In the genomic region with DNA sequence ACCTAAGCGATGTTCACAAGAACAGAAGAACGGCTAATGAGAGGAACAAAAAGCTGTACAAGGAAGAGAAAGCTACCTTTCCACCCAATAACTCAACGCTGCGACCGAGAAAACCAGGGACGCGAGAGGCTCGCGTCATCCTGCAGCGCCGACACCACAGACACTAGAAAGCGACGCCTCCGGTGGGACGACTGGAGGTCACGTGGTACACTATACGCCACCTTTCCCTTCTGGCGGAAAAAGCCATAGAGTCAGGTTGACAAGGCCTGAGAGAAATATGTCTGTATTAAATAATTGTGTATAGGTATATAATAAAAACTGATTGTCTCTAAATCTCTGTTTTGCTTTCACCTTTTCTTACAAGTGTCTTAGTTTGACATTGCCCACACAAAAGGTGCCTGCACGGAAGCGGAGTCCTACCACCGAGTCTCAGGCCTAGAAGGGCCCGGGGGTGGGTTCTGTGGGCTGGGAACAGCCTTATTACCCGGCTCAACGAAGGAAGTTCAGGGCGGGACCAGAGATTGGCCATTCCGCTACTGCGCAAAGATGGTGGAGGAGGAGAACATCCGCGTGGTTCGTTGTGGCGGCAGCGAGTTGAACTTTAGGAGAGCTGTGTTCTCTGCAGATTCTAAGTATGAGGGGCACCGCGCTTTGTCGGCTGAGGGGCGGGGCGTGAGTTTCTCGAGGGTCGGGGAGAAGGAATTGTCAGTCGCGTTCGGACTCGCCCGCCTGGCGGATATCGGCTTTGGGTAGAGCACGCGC, we compare ENCODE assay signal across 1 cellular context.
TF ChIP-seq lines count a peak whose summit lies in the region.

A gene (plus strand): TSS at position 528 of the 762 bp plus-strand sequence. CDS start 19 bp downstream, at position 547.

TF ChIP-seq in HEK293, 187 proteins besides CTCF, POLR2A, EP300 and RAD21 (continued from another document and continues in another):
- TF ChIP-seq, protein P1, sequence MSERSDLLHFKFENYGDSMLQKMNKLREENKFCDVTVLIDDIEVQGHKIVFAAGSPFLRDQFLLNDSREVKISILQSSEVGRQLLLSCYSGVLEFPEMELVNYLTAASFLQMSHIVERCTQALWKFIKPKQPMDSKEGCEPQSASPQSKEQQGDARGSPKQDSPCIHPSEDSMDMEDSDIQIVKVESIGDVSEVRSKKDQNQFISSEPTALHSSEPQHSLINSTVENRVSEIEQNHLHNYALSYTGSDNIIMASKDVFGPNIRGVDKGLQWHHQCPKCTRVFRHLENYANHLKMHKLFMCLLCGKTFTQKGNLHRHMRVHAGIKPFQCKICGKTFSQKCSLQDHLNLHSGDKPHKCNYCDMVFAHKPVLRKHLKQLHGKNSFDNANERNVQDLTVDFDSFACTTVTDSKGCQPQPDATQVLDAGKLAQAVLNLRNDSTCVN (tag by site-specific recombination; optimal IDR thresholded peaks at IDR 0.05) = peak; percentile 40
- TF ChIP-seq ZNF324 (tag by site-specific recombination; IDR thresholded peaks at IDR 0.05) (0 out of 2 replicates have a peak, but pooled peaks have one; percentile 10), ZNF140 (tag by site-specific recombination; IDR thresholded peaks at IDR 0.05) (no peak), ZNF112 (tag by site-specific recombination; IDR thresholded peaks at IDR 0.05) (no peak), ZNF214 (tag by site-specific recombination; IDR thresholded peaks at IDR 0.05; ENCODE audit: borderline replicate concordance) (no peak), TRIM28 (IDR thresholded peaks at IDR 0.05; ENCODE audit: borderline replicate concordance, low read length) (0 out of 2 replicates have a peak, but pooled peaks have one; percentile 50), GLI2 (tag by site-specific recombination; IDR thresholded peaks at IDR 0.05; ENCODE audit: borderline replicate concordance, low read depth) (no peak), KLF10 (tag by site-specific recombination; IDR thresholded peaks at IDR 0.05) (0 out of 2 replicates have a peak, but pooled peaks have one; percentile 37), ZNF549 (tag by site-specific recombination; IDR thresholded peaks at IDR 0.05) (no peak), SETDB1 (IDR thresholded peaks at IDR 0.05; ENCODE audit: insufficient read length, low read length) (peak; percentile 12), ZNF473 (tag by site-specific recombination; IDR thresholded peaks at IDR 0.05) (no peak), HOXD13 (CRISPR knock-in tag; IDR thresholded peaks at IDR 0.05; ENCODE audit: borderline replicate concordance) (no peak), ZNF266 (tag by site-specific recombination; IDR thresholded peaks at IDR 0.05; ENCODE audit: low read depth) (no peak), ZNF670 (tag by site-specific recombination; IDR thresholded peaks at IDR 0.05; ENCODE audit: low read depth) (no peak), ZNF335 (tag by site-specific recombination; conservative IDR thresholded peaks at IDR 0.05) (peak; percentile 94), ZNF138 (tag by site-specific recombination; IDR thresholded peaks at IDR 0.05; ENCODE audit: borderline replicate concordance) (no peak), ZNF837 (tag by site-specific recombination; IDR thresholded peaks at IDR 0.05) (no peak), ZNF658 (tag by site-specific recombination; IDR thresholded peaks at IDR 0.05) (no peak), ZNF302 (tag by site-specific recombination; IDR thresholded peaks at IDR 0.05; ENCODE audit: low read depth) (no peak), ZNF426 (tag by site-specific recombination; IDR thresholded peaks at IDR 0.05) (no peak), ZBTB1 (tag by site-specific recombination; IDR thresholded peaks at IDR 0.05) (no peak), ZNF701 (tag by site-specific recombination; IDR thresholded peaks at IDR 0.05) (no peak), ZNF664 (tag by site-specific recombination; IDR thresholded peaks at IDR 0.05) (no peak), ZNF768 (tag by site-specific recombination; IDR thresholded peaks at IDR 0.05) (no peak), ZNF560 (tag by site-specific recombination; IDR thresholded peaks at IDR 0.05; ENCODE audit: borderline replicate concordance) (no peak), ZFP37 (tag by site-specific recombination; IDR thresholded peaks at IDR 0.05) (no peak), ZNF677 (tag by site-specific recombination; IDR thresholded peaks at IDR 0.05) (no peak), ZNF350 (tag by site-specific recombination; IDR thresholded peaks at IDR 0.05) (no peak), ZNF433 (tag by site-specific recombination; IDR thresholded peaks at IDR 0.05; ENCODE audit: low read depth) (no peak), SCRT2 (tag by site-specific recombination; IDR thresholded peaks at IDR 0.05) (no peak), ZNF394 (tag by site-specific recombination; IDR thresholded peaks at IDR 0.05; ENCODE audit: borderline replicate concordance) (no peak), ZNF843 (tag by site-specific recombination; IDR thresholded peaks at IDR 0.05) (0 out of 2 replicates have a peak, but pooled peaks have one; percentile 30), YY2 (tag by site-specific recombination; IDR thresholded peaks at IDR 0.05) (peak; percentile 61; the same call in 1 of the 2 replicates), ZNF621 (tag by site-specific recombination; IDR thresholded peaks at IDR 0.05) (no peak), SCRT1 (tag by site-specific recombination; IDR thresholded peaks at IDR 0.05; ENCODE audit: borderline replicate concordance) (no peak), HOXC10 (CRISPR knock-in tag; IDR thresholded peaks at IDR 0.05) (no peak), ZNF23 (tag by site-specific recombination; IDR thresholded peaks at IDR 0.05; ENCODE audit: borderline replicate concordance) (no peak), ZNF175 (tag by site-specific recombination; IDR thresholded peaks at IDR 0.05) (no peak), ZNF354C (tag by site-specific recombination; IDR thresholded peaks at IDR 0.05; ENCODE audit: borderline replicate concordance, low read depth) (no peak)
- TF ChIP-seq, protein P2, sequence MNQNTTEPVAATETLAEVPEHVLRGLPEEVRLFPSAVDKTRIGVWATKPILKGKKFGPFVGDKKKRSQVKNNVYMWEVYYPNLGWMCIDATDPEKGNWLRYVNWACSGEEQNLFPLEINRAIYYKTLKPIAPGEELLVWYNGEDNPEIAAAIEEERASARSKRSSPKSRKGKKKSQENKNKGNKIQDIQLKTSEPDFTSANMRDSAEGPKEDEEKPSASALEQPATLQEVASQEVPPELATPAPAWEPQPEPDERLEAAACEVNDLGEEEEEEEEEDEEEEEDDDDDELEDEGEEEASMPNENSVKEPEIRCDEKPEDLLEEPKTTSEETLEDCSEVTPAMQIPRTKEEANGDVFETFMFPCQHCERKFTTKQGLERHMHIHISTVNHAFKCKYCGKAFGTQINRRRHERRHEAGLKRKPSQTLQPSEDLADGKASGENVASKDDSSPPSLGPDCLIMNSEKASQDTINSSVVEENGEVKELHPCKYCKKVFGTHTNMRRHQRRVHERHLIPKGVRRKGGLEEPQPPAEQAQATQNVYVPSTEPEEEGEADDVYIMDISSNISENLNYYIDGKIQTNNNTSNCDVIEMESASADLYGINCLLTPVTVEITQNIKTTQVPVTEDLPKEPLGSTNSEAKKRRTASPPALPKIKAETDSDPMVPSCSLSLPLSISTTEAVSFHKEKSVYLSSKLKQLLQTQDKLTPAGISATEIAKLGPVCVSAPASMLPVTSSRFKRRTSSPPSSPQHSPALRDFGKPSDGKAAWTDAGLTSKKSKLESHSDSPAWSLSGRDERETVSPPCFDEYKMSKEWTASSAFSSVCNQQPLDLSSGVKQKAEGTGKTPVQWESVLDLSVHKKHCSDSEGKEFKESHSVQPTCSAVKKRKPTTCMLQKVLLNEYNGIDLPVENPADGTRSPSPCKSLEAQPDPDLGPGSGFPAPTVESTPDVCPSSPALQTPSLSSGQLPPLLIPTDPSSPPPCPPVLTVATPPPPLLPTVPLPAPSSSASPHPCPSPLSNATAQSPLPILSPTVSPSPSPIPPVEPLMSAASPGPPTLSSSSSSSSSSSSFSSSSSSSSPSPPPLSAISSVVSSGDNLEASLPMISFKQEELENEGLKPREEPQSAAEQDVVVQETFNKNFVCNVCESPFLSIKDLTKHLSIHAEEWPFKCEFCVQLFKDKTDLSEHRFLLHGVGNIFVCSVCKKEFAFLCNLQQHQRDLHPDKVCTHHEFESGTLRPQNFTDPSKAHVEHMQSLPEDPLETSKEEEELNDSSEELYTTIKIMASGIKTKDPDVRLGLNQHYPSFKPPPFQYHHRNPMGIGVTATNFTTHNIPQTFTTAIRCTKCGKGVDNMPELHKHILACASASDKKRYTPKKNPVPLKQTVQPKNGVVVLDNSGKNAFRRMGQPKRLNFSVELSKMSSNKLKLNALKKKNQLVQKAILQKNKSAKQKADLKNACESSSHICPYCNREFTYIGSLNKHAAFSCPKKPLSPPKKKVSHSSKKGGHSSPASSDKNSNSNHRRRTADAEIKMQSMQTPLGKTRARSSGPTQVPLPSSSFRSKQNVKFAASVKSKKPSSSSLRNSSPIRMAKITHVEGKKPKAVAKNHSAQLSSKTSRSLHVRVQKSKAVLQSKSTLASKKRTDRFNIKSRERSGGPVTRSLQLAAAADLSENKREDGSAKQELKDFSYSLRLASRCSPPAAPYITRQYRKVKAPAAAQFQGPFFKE (tag by site-specific recombination; IDR thresholded peaks at IDR 0.05; ENCODE audit: borderline replicate concordance) = no peak
- TF ChIP-seq, protein P3, sequence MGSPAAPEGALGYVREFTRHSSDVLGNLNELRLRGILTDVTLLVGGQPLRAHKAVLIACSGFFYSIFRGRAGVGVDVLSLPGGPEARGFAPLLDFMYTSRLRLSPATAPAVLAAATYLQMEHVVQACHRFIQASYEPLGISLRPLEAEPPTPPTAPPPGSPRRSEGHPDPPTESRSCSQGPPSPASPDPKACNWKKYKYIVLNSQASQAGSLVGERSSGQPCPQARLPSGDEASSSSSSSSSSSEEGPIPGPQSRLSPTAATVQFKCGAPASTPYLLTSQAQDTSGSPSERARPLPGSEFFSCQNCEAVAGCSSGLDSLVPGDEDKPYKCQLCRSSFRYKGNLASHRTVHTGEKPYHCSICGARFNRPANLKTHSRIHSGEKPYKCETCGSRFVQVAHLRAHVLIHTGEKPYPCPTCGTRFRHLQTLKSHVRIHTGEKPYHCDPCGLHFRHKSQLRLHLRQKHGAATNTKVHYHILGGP (tag by site-specific recombination; IDR thresholded peaks at IDR 0.05) = peak; percentile 96
- TF ChIP-seq, protein P4, sequence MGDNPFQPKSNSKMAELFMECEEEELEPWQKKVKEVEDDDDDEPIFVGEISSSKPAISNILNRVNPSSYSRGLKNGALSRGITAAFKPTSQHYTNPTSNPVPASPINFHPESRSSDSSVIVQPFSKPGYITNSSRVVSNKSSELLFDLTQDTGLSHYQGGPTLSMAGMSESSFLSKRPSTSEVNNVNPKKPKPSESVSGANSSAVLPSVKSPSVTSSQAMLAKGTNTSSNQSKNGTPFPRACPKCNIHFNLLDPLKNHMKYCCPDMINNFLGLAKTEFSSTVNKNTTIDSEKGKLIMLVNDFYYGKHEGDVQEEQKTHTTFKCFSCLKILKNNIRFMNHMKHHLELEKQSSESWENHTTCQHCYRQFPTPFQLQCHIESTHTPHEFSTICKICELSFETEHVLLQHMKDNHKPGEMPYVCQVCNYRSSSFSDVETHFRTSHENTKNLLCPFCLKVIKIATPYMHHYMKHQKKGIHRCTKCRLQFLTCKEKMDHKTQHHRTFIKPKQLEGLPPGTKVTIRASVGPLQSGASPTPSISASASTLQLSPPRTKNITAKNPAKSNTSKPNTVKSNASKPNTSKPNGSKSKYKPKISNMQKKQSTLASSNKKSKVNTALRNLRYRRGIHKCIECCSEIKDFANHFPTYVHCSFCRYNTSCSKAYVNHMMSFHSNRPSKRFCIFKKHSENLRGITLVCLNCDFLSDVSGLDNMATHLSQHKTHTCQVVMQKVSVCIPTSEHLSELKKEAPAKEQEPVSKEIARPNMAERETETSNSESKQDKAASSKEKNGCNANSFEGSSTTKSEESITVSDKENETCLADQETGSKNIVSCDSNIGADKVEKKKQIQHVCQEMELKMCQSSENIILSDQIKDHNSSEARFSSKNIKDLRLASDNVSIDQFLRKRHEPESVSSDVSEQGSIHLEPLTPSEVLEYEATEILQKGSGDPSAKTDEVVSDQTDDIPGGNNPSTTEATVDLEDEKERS (tag by site-specific recombination; IDR thresholded peaks at IDR 0.05) = no peak
- TF ChIP-seq, protein P5, sequence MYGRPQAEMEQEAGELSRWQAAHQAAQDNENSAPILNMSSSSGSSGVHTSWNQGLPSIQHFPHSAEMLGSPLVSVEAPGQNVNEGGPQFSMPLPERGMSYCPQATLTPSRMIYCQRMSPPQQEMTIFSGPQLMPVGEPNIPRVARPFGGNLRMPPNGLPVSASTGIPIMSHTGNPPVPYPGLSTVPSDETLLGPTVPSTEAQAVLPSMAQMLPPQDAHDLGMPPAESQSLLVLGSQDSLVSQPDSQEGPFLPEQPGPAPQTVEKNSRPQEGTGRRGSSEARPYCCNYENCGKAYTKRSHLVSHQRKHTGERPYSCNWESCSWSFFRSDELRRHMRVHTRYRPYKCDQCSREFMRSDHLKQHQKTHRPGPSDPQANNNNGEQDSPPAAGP (tag by site-specific recombination; IDR thresholded peaks at IDR 0.05) = no peak
- TF ChIP-seq, protein P6, sequence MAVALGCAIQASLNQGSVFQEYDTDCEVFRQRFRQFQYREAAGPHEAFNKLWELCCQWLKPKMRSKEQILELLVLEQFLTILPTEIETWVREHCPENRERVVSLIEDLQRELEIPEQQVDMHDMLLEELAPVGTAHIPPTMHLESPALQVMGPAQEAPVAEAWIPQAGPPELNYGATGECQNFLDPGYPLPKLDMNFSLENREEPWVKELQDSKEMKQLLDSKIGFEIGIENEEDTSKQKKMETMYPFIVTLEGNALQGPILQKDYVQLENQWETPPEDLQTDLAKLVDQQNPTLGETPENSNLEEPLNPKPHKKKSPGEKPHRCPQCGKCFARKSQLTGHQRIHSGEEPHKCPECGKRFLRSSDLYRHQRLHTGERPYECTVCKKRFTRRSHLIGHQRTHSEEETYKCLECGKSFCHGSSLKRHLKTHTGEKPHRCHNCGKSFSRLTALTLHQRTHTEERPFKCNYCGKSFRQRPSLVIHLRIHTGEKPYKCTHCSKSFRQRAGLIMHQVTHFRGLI (tag by site-specific recombination; IDR thresholded peaks at IDR 0.05) = no peak; the same call in 1 of the 2 replicates
- TF ChIP-seq, protein P7, sequence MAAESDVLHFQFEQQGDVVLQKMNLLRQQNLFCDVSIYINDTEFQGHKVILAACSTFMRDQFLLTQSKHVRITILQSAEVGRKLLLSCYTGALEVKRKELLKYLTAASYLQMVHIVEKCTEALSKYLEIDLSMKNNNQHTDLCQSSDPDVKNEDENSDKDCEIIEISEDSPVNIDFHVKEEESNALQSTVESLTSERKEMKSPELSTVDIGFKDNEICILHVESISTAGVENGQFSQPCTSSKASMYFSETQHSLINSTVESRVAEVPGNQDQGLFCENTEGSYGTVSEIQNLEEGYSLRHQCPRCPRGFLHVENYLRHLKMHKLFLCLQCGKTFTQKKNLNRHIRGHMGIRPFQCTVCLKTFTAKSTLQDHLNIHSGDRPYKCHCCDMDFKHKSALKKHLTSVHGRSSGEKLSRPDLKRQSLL (tag by site-specific recombination; IDR thresholded peaks at IDR 0.05) = no peak
- TF ChIP-seq, protein P8, sequence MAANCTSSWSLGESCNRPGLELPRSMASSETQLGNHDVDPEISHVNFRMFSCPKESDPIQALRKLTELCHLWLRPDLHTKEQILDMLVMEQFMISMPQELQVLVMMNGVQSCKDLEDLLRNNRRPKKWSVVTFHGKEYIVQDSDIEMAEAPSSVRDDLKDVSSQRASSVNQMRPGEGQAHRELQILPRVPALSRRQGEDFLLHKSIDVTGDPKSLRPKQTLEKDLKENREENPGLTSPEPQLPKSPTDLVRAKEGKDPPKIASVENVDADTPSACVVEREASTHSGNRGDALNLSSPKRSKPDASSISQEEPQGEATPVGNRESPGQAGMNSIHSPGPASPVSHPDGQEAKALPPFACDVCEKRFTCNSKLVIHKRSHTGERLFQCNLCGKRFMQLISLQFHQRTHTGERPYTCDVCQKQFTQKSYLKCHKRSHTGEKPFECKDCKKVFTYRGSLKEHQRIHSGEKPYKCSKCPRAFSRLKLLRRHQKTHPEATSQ (tag by site-specific recombination; IDR thresholded peaks at IDR 0.05) = no peak
